ENCODE assay signal across 11 cellular contexts in genomic region chr7:17991866-17992648, GRCh38. TPM values are rescaled to one million over a fixed set of nuclear protein-coding genes. Genes with fewer than 3 reads are reported as not detected.
DNase-seq lines count a peak whose midpoint lies in the region; ATAC-seq, FAIRE-seq and TF ChIP-seq lines count a peak whose summit lies in the region.
"Had no signal": no experiment of that assay in that cellular context is flagged by ENCODE, and none has a peak within 500 bp of the region (broad histone marks: within the 10 kb centered on the region; RNA-seq: fewer than 3 reads in every experiment).

No MANE protein-coding gene starts in this region.

- H2AFZ ChIP-seq in astrocyte (ENCODE audit: low read depth, low read length) = peak overlapping the region; percentile 32

- H3K9me3 ChIP-seq in astrocyte (ENCODE audit: insufficient read depth, low read depth, low read length) = no peaks in the 10 kb centered on the region
- H3K9me3 ChIP-seq: gastroesophageal sphincter had no signal

- H3K27me3 Mint-ChIP-seq in astrocyte (ENCODE audit: low read depth, unreplicated experiment) = no peaks in the 10 kb centered on the region

- FAIRE-seq in astrocyte (lab: Jason Lieb, UNC) = no peak
- FAIRE-seq in D721Med (lab: Jason Lieb, UNC) = no peak

- peaks cover under 1% of the 10 kb centered on the region for H3K4me1 ChIP-seq in astrocyte (ENCODE audit: insufficient read depth, low read length)
- H3K4me1 ChIP-seq: gastroesophageal sphincter had no signal

- H3K27ac Mint-ChIP-seq in astrocyte (ENCODE audit: unreplicated experiment) = no peak overlapping the region
- H3K27ac Mint-ChIP-seq: naive thymus-derived CD4-positive, alpha-beta T cell had no signal

- H3K36me3 Mint-ChIP-seq in astrocyte (ENCODE audit: low read depth, unreplicated experiment) = no peaks in the 10 kb centered on the region
- H3K36me3 Mint-ChIP-seq: naive thymus-derived CD4-positive, alpha-beta T cell had no signal

- H4K20me1 ChIP-seq in astrocyte (ENCODE audit: insufficient read depth, low read length) = no peaks in the 10 kb centered on the region

- no peak overlapping the region for H3K27ac ChIP-seq in astrocyte (ENCODE audit: low read depth, low read length)
- H3K27ac ChIP-seq: gastroesophageal sphincter had no signal

- no peaks in the 10 kb centered on the region for H3K4me1 Mint-ChIP-seq in astrocyte (ENCODE audit: low read depth, unreplicated experiment)
- H3K4me1 Mint-ChIP-seq: naive thymus-derived CD4-positive, alpha-beta T cell had no signal

- no peaks in the 10 kb centered on the region for H3K79me2 ChIP-seq in astrocyte (ENCODE audit: insufficient read depth, low read length)

- in situ Hi-C loops in KBM-7 (cut with MboI; ENCODE audit: low pct_unique_long_range_greater_than_20kb, low sequenced_read_pairs) = no loop called here

- no peaks in the 10 kb centered on the region for H3K9me3 Mint-ChIP-seq in astrocyte (ENCODE audit: unreplicated experiment)
- H3K9me3 Mint-ChIP-seq: naive thymus-derived CD4-positive, alpha-beta T cell had no signal

- H3K4me3 ChIP-seq in astrocyte (ENCODE audit: insufficient read depth, low read depth, low read length) = no peak overlapping the region
- H3K4me3 ChIP-seq: gastroesophageal sphincter had no signal

- DNase-seq in EH (ENCODE audit: low read depth) (peak; percentile 7), KBM-7 (peak; percentile 10), astrocyte (ENCODE audit: low read depth) (no peak), myocyte (ENCODE audit: low read depth) (peak; percentile 35), NCI-H2107 (lab: John Stamatoyannopoulos, UW) (no peak), DMS153 treated with DMSO at 0.1 percent for 48 hours (lab: John Stamatoyannopoulos, UW; ENCODE audit: unreplicated experiment) (no peak), D721Med (ENCODE audit: insufficient read length, low spot score) (no peak)
- DNase-seq: activated naive CD4-positive, alpha-beta T cell; naive thymus-derived CD4-positive, alpha-beta T cell had no signal

- no peaks in the 10 kb centered on the region for H3K27me3 ChIP-seq in astrocyte (ENCODE audit: insufficient read depth, low read length)
- H3K27me3 ChIP-seq: gastroesophageal sphincter had no signal

- no peak for ATAC-seq in GM18498 (IDR thresholded peaks at IDR 0.05; ENCODE audit: unreplicated experiment)
- ATAC-seq: gastroesophageal sphincter; naive thymus-derived CD4-positive, alpha-beta T cell had no signal

- H3K9ac ChIP-seq in astrocyte (ENCODE audit: low read length) = no peak overlapping the region

- no peak overlapping the region for H3K4me3 Mint-ChIP-seq in astrocyte (ENCODE audit: unreplicated experiment)
- H3K4me3 Mint-ChIP-seq: naive thymus-derived CD4-positive, alpha-beta T cell had no signal

- TF ChIP-seq CTCF in astrocyte (IDR thresholded peaks at IDR 0.05; ENCODE audit: insufficient read depth, low read depth, low read length) = no peak
- no peak for TF ChIP-seq CTCF in D721Med (IDR thresholded peaks at IDR 0.05; ENCODE audit: insufficient read depth, missing control alignments)

- no peak overlapping the region for H3K4me2 ChIP-seq in astrocyte (ENCODE audit: low read length)

- no peaks in the 10 kb centered on the region for H3K36me3 ChIP-seq in astrocyte (ENCODE audit: insufficient read depth, low read length)
- H3K36me3 ChIP-seq: gastroesophageal sphincter had no signal

RNA-seq across cellular contexts. Expression of gene PRPS1L1, which starts 35.6 kb away (rescaled TPM):
- total RNA-seq in astrocyte = not detected in 2 replicates
- not detected in 2 replicates for total RNA-seq in myocyte
- polyA plus RNA-seq in myocyte (2012) = not detected
- total RNA-seq: gastroesophageal sphincter; naive thymus-derived CD4-positive, alpha-beta T cell had no signal
- polyA plus RNA-seq: naive thymus-derived CD4-positive, alpha-beta T cell had no signal

RNA-seq across cellular contexts. Expression of gene SNX13, which starts 51.8 kb away (rescaled TPM):
- total RNA-seq in astrocyte (32.9 and 39.7 TPM in 2 replicates), myocyte (90.8 and 155 TPM in 2 replicates)
- polyA plus RNA-seq in myocyte (2012) = 15.7 TPM

Comparison
In these comparisons a context has a peak if more than half of its experiments do, and no peak if none do; other contexts are left out.
1. DNase-seq: peak in EH (single experiment), KBM-7 (single experiment) and myocyte (single experiment); none in astrocyte (single experiment), NCI-H2107 (single experiment), DMS153 treated with DMSO at 0.1 percent for 48 hours (single experiment) and D721Med (single experiment).